In genomic region chr7:45687185-45687560, GRCh38 we compare ENCODE assay signal across 23 cellular contexts.
DNase-seq lines count a peak whose midpoint lies in the region; ATAC-seq and TF ChIP-seq lines count a peak whose summit lies in the region.
"Had no signal": no experiment of that assay in that cellular context is flagged by ENCODE, and none has a peak within 500 bp of the region (broad histone marks: within the 10 kb centered on the region; RNA-seq: fewer than 3 reads in every experiment).

No MANE protein-coding gene starts in this region.

- no peaks in the 10 kb centered on the region for H3K27me3 ChIP-seq in thyroid gland

- H3K4me3 Mint-ChIP-seq in osteocyte (ENCODE audit: unreplicated experiment), result no peak overlapping the region
- no peak overlapping the region for H3K4me3 Mint-ChIP-seq in activated naive CD4-positive, alpha-beta T cell treated with anti-CD3 and anti-CD28 coated beads, Interleukin-2, amount 10 ng/mL, durations not matched to agents 7 days and 5 days
- H3K4me3 Mint-ChIP-seq: CD4-positive, alpha-beta memory T cell; GM23338 had no signal

- ATAC-seq in Right ventricle myocardium superior (ENCODE audit: poor library complexity), result no peak
- ATAC-seq: A549, GM23338, Panc1 had no signal

- H3K36me3 ChIP-seq in thyroid gland, result no peaks in the 10 kb centered on the region
- H3K36me3 ChIP-seq: HAP-1 had no signal

- no peaks in the 10 kb centered on the region for H3K9me3 Mint-ChIP-seq in osteocyte (ENCODE audit: unreplicated experiment)
- H3K9me3 Mint-ChIP-seq in activated naive CD4-positive, alpha-beta T cell treated with anti-CD3 and anti-CD28 coated beads, Interleukin-2, amount 10 ng/mL, durations not matched to agents 7 days and 5 days, result no peaks in the 10 kb centered on the region
- H3K9me3 Mint-ChIP-seq: CD4-positive, alpha-beta memory T cell; GM23338 had no signal

- TF ChIP-seq POLR2A in thyroid gland (IDR thresholded peaks at IDR 0.05), result no peak

- H3K9me3 ChIP-seq in thyroid gland, result no peaks in the 10 kb centered on the region
- H3K9me3 ChIP-seq: A549, HAP-1 had no signal

- CTCF ChIA-PET in activated naive CD4-positive, alpha-beta T cell treated with anti-CD3 and anti-CD28 coated beads, Interleukin-2, amount 10 ng/mL, durations not matched to agents 7 days and 5 days (lab: Charles Lee), result no interaction called here

- no peaks in the 10 kb centered on the region for H3K4me1 ChIP-seq in thyroid gland
- H3K4me1 ChIP-seq: HAP-1 had no signal

- H3K4me1 Mint-ChIP-seq in osteocyte (ENCODE audit: unreplicated experiment), result no peaks in the 10 kb centered on the region
- H3K4me1 Mint-ChIP-seq in activated naive CD4-positive, alpha-beta T cell treated with anti-CD3 and anti-CD28 coated beads, Interleukin-2, amount 10 ng/mL, durations not matched to agents 7 days and 5 days, result no peaks in the 10 kb centered on the region
- H3K4me1 Mint-ChIP-seq: CD4-positive, alpha-beta memory T cell; GM23338 had no signal

- H3K27ac Mint-ChIP-seq in osteocyte (ENCODE audit: unreplicated experiment), result no peak overlapping the region
- H3K27ac Mint-ChIP-seq in activated naive CD4-positive, alpha-beta T cell treated with anti-CD3 and anti-CD28 coated beads, Interleukin-2, amount 10 ng/mL, durations not matched to agents 7 days and 5 days, result no peak overlapping the region
- H3K27ac Mint-ChIP-seq: GM23338 had no signal

- intact Hi-C loops in cardiac septum (cut with DNase I) (no loop called here), Right ventricle myocardium superior (cut with DNase I) (no loop called here), thyroid gland (cut with DNase I) (no loop called here)

- no peak for TF ChIP-seq CTCF in osteocyte (IDR thresholded peaks at IDR 0.05)
- no peak for TF ChIP-seq CTCF in thyroid gland (IDR thresholded peaks at IDR 0.05)

- WGBS in thyroid gland, 2 donors, result 86 to 92% methylated on average over 3 of the region's 3 CpGs

- peak; percentile 24 for DNase-seq in cardiac septum (ENCODE audit: low spot score)
- no peak for DNase-seq in Right ventricle myocardium superior
- peak; percentile 32 for DNase-seq in activated CD8-positive, alpha-beta memory T cell treated with anti-CD3 and anti-CD28 coated beads, Interleukin-2, amount 50 U/mL, for 48 hours
- DNase-seq in osteocyte (ENCODE audit: extremely low spot score, unreplicated experiment), result peak; percentile 48
- DNase-seq in thyroid gland, result no peak
- DNase-seq in stimulated activated CD8-positive, alpha-beta memory T cell treated with anti-CD3 and anti-CD28 coated beads, Interleukin-4, amount 100 ng/mL, for 48 hours, result no peak
- DNase-seq in activated naive CD4-positive, alpha-beta T cell treated with anti-CD3 and anti-CD28 coated beads, Interleukin-2, amount 10 ng/mL, durations not matched to agents 7 days and 5 days, result no peak
- DNase-seq: CD4-positive, alpha-beta memory T cell; COR-L47; IMR-90; KG1; MM.1S; NCI-H2029; NCI-H446; NCI-H526; NCI-H82; SHP77 treated with DMSO at 0.1 percent for 48 hours had no signal

- no peak overlapping the region for H3K4me3 ChIP-seq in thyroid gland (replicated peaks in 1 of 3)
- H3K4me3 ChIP-seq: A549, GM23338, HAP-1, SK-N-MC had no signal

- no peak overlapping the region for H3K27ac ChIP-seq in thyroid gland
- H3K27ac ChIP-seq: A549, RWPE1, SK-N-MC had no signal

- no peaks in the 10 kb centered on the region for H3K36me3 Mint-ChIP-seq in osteocyte (ENCODE audit: unreplicated experiment)
- H3K36me3 Mint-ChIP-seq in activated naive CD4-positive, alpha-beta T cell treated with anti-CD3 and anti-CD28 coated beads, Interleukin-2, amount 10 ng/mL, durations not matched to agents 7 days and 5 days, result no peaks in the 10 kb centered on the region
- H3K36me3 Mint-ChIP-seq: CD4-positive, alpha-beta memory T cell had no signal

- H3K27me3 Mint-ChIP-seq in osteocyte (ENCODE audit: unreplicated experiment), result no peaks in the 10 kb centered on the region
- H3K27me3 Mint-ChIP-seq in activated naive CD4-positive, alpha-beta T cell treated with anti-CD3 and anti-CD28 coated beads, Interleukin-2, amount 10 ng/mL, durations not matched to agents 7 days and 5 days, result peaks cover 12% of the 10 kb centered on the region

Comparison
In these comparisons a context has a peak if more than half of its experiments do, and no peak if none do; other contexts are left out.
1. DNase-seq: peak in cardiac septum (single experiment), activated CD8-positive, alpha-beta memory T cell treated with anti-CD3 and anti-CD28 coated beads, Interleukin-2, amount 50 U/mL, for 48 hours (single experiment) and osteocyte (single experiment); none in Right ventricle myocardium superior (single experiment), thyroid gland (0 of 2), stimulated activated CD8-positive, alpha-beta memory T cell treated with anti-CD3 and anti-CD28 coated beads, Interleukin-4, amount 100 ng/mL, for 48 hours (single experiment) and activated naive CD4-positive, alpha-beta T cell treated with anti-CD3 and anti-CD28 coated beads, Interleukin-2, amount 10 ng/mL, durations not matched to agents 7 days and 5 days (single experiment).